Comparison of ENCODE assay signal across 8 cellular contexts in genomic region chr3:51391075-51391565, GRCh38. TPM values are rescaled to one million over a fixed set of nuclear protein-coding genes. Genes with fewer than 3 reads are reported as not detected.
A peak's percentile ranks its signal among the peaks of the same experiment; 100 is the strongest.
DNase-seq lines count a peak whose midpoint lies in the region; ATAC-seq and TF ChIP-seq lines count a peak whose summit lies in the region.

Gene RBM15B (plus strand): TSS chr3:51391285. CDS start chr3:51391400, 115 bp downstream.

- DNase-seq in AG10803 (ENCODE audit: low read depth), result peak; percentile 96
- peak; percentile 91 for DNase-seq in NCI-H460 (ENCODE audit: extremely low read depth, low read depth)
- peak; percentile 97 for DNase-seq in activated CD4-positive, alpha-beta T cell treated with anti-CD3 and anti-CD28 coated beads for 1 hour
- DNase-seq in cerebellum (ENCODE audit: low spot score), result peak; percentile 98
- peak; percentile 77 for DNase-seq in kidney epithelial cell (ENCODE audit: low read depth)
- DNase-seq in stimulated activated CD4-positive, alpha-beta T cell treated with anti-CD3 and anti-CD28 coated beads, Interleukin-1b, Interleukin-23, amount 100 ng/mL, for 1 hour (ENCODE audit: low read depth in 2 of 2), result peak; percentile 93 to 94

- H3K4me3 ChIP-seq in AG10803 (ENCODE audit: low read length), result peak within 1 kb of the TSS; percentile 72
- peak within 1 kb of the TSS; percentile 65 for H3K4me3 ChIP-seq in kidney epithelial cell (ENCODE audit: low read depth, low read length)

- H3K27me3 ChIP-seq in kidney epithelial cell (ENCODE audit: control insufficient read depth, insufficient read depth, low read length), result no peaks in the 10 kb centered on the region

- ATAC-seq in GM19025 (IDR thresholded peaks at IDR 0.05; ENCODE audit: low read depth, unreplicated experiment) (peak; percentile 90), HG03342 (IDR thresholded peaks at IDR 0.05; ENCODE audit: unreplicated experiment) (peak; percentile 93)

- no peak; the same call in 1 of the 2 replicates for TF ChIP-seq CTCF in AG10803 (conservative IDR thresholded peaks at IDR 0.05; ENCODE audit: low read length)
- TF ChIP-seq CTCF in kidney epithelial cell (IDR thresholded peaks at IDR 0.05; ENCODE audit: insufficient read depth, low read length, poor library complexity, severe bottlenecking), result peak; percentile 74

- H3K36me3 ChIP-seq in kidney epithelial cell (ENCODE audit: control insufficient read depth, insufficient read depth, low read length), result peaks cover 14% of the 10 kb centered on the region

RNA-seq across cellular contexts. Expression of gene RBM15B, which starts in this region (rescaled TPM):
- total RNA-seq in NCI-H460 (2014; rRNA removed; shearing (Covaris generic)), result 19.2 and 19.9 TPM in 2 replicates
- polyA plus RNA-seq in NCI-H460 (2014; cell fraction: nucleus; rRNA removed), result 12.3 TPM in 2 replicates
- 30.5 TPM for total RNA-seq in cerebellum
- 32.6 and 38.1 TPM in 2 replicates for total RNA-seq in kidney epithelial cell

Comparison
In these comparisons a context has a peak if more than half of its experiments do, and no peak if none do; other contexts are left out.
1. Peak in every context shown above with its lines: DNase-seq, ATAC-seq and H3K4me3 ChIP-seq.